Comparison of ENCODE assay signal across 1 cellular context in the genomic region with DNA sequence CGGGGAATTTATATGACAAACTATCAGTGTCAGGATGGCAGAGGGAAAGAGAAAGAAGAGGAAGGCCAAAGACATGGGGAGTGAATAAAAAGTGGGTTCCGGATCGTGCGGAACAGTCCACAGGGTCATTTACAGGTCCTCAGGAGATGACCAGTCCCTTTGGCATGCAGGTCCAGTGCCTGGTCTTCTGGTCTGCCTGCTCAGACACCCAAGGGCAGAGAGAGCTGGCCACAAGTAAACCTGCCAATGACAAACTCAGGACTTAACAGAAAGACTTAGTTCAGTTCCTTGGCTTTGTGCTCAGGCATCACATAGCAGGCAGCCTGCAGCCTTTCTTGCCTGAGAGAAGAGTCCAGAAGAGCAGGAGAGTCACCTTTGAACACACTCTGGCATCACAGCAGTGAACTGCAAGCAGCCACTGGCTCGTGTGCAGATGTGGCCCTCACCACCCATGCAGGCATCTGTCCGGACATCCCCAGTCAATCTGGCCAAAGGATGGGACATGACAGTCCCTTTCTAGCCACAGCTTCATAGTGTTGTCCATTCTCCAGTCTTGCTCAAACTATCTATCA.
A peak's percentile ranks its signal among the peaks of the same experiment; 100 is the strongest.
TF ChIP-seq lines count a peak whose summit lies in the region.

No MANE protein-coding gene starts in this region.

TF ChIP-seq in endothelial cell of umbilical vein, 7 proteins besides CTCF, POLR2A, EP300 and RAD21:
- peak; percentile 37 for TF ChIP-seq FOS (IDR thresholded peaks at IDR 0.05; ENCODE audit: borderline replicate concordance, insufficient read depth, low read length)
- no peak for TF ChIP-seq MYC (IDR thresholded peaks at IDR 0.05; ENCODE audit: low read depth, low read length)
- TF ChIP-seq GATA2 (IDR thresholded peaks at IDR 0.05; ENCODE audit: insufficient read depth, insufficient read length, low read depth, low read length) = no peak
- TF ChIP-seq JUN (IDR thresholded peaks at IDR 0.05; ENCODE audit: borderline replicate concordance, insufficient read depth, insufficient read length, low read depth) = no peak
- peak; percentile 42 for TF ChIP-seq POLR2AphosphoS5 (IDR thresholded peaks at IDR 0.05; ENCODE audit: insufficient read depth, low read depth, low read length)
- TF ChIP-seq EZH2 (IDR thresholded peaks at IDR 0.05; ENCODE audit: borderline replicate concordance, low read depth, low read length, severe bottlenecking) = no peak
- TF ChIP-seq, protein P1, sequence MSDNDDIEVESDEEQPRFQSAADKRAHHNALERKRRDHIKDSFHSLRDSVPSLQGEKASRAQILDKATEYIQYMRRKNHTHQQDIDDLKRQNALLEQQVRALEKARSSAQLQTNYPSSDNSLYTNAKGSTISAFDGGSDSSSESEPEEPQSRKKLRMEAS (IDR thresholded peaks at IDR 0.05; ENCODE audit: insufficient read depth, insufficient read length) = peak; percentile 20
